In genomic region chr4:9994246-9994847, GRCh38 we compare ENCODE assay signal across 11 cellular contexts. TPM values are rescaled to one million over a fixed set of nuclear protein-coding genes. Genes with fewer than 3 reads are reported as not detected.
DNase-seq lines count a peak whose midpoint lies in the region; ATAC-seq and TF ChIP-seq lines count a peak whose summit lies in the region.
"Had no signal": no experiment of that assay in that cellular context is flagged by ENCODE, and none has a peak within 500 bp of the region (broad histone marks: within the 10 kb centered on the region; RNA-seq: fewer than 3 reads in every experiment).

No MANE protein-coding gene starts in this region.

- POLR2A ChIA-PET in SK-N-SH (lab: Yijun Ruan, JAX) = no interaction called here

- H3K4me3 Mint-ChIP-seq in activated naive CD8-positive, alpha-beta T cell treated with anti-CD3 and anti-CD28 coated beads for 36 hours = no peak overlapping the region
- H3K4me3 Mint-ChIP-seq: nephron had no signal

- TF ChIP-seq EP300 in SK-N-SH (IDR thresholded peaks at IDR 0.05; ENCODE audit: borderline replicate concordance in 1 of 2, low read depth in 1 of 2, low read length in 1 of 2) = no peak
- TF ChIP-seq EP300 in stomach (IDR thresholded peaks at IDR 0.05) = no peak

- no peaks in the 10 kb centered on the region for H3K27me3 Mint-ChIP-seq in activated naive CD8-positive, alpha-beta T cell treated with anti-CD3 and anti-CD28 coated beads for 36 hours

- peak overlapping the region; percentile 79 for H3K27ac Mint-ChIP-seq in activated naive CD8-positive, alpha-beta T cell treated with anti-CD3 and anti-CD28 coated beads for 36 hours
- H3K27ac Mint-ChIP-seq: nephron had no signal

- H3K27me3 ChIP-seq in SK-N-SH (ENCODE audit: insufficient read depth) (no peaks in the 10 kb centered on the region), stomach (no peaks in the 10 kb centered on the region), dorsolateral prefrontal cortex (no peaks in the 10 kb centered on the region)

- H3K4me1 Mint-ChIP-seq in activated naive CD8-positive, alpha-beta T cell treated with anti-CD3 and anti-CD28 coated beads for 36 hours = peaks cover 15% of the 10 kb centered on the region
- H3K4me1 Mint-ChIP-seq: nephron had no signal

- H3F3A ChIP-seq in SK-N-SH (replicated peaks; ENCODE audit: insufficient read depth) = no peaks in the 10 kb centered on the region

- no peak overlapping the region for H3K4me2 ChIP-seq in SK-N-SH

- no peak overlapping the region for H2AFZ ChIP-seq in SK-N-SH (ENCODE audit: low read depth)

- no peak for TF ChIP-seq CTCF in SK-N-SH (IDR thresholded peaks at IDR 0.05)
- no peak for TF ChIP-seq CTCF in stomach (IDR thresholded peaks at IDR 0.05)
- TF ChIP-seq CTCF in dorsolateral prefrontal cortex (IDR thresholded peaks at IDR 0.05 in 54 of 56, conservative IDR thresholded peaks at IDR 0.05 in 2 of 56; ENCODE audit: low read depth in 1 of 56, partially characterized antibody in 56 of 56) = no peak

- H3K36me3 ChIP-seq in SK-N-SH (replicated peaks in 1 of 2; ENCODE audit: control insufficient read depth in 1 of 2, insufficient read depth in 2 of 2, low read length in 1 of 2) = no peaks in the 10 kb centered on the region
- H3K36me3 ChIP-seq in stomach = peaks cover 0 to 7% (median 0%) of the 10 kb centered on the region in 4 donors

- H3K36me3 Mint-ChIP-seq in activated naive CD8-positive, alpha-beta T cell treated with anti-CD3 and anti-CD28 coated beads for 36 hours = peaks cover 6% of the 10 kb centered on the region

- H3K4me1 ChIP-seq in SK-N-SH (ENCODE audit: control insufficient read depth in 1 of 2, insufficient read depth in 2 of 2, low read depth in 1 of 2, low read length in 1 of 2) (peaks cover 0 to 4% of the 10 kb centered on the region in 2 experiments; a peak in 1 of 4 replicates), stomach (peaks cover 0 to 6% (median 0%) of the 10 kb centered on the region in 4 donors)

- ATAC-seq in GM18520 (IDR thresholded peaks at IDR 0.05; ENCODE audit: unreplicated experiment) (peak; percentile 67), GM19467 (IDR thresholded peaks at IDR 0.05; ENCODE audit: unreplicated experiment) (peak; percentile 57), HG03097 (IDR thresholded peaks at IDR 0.05; ENCODE audit: low FRiP score, unreplicated experiment) (peak; percentile 62)

- 24% methylated on average over 3 of the region's 3 CpGs for WGBS in SK-N-SH (ENCODE audit: low lambda C conversion rate)
- 86 to 94% (median 91%) methylated on average over 3 of the region's 3 CpGs for WGBS in stomach, 5 donors

- no peak overlapping the region for H3K4me3 ChIP-seq in SK-N-SH (ENCODE audit: low read depth in 2 of 2, low read length in 1 of 2)
- no peak overlapping the region for H3K4me3 ChIP-seq in stomach
- H3K4me3 ChIP-seq in dorsolateral prefrontal cortex = no peak overlapping the region

- H3K79me2 ChIP-seq in SK-N-SH (ENCODE audit: insufficient read depth) = no peaks in the 10 kb centered on the region

- H3K9me2 ChIP-seq in SK-N-SH = no peaks in the 10 kb centered on the region

- no peak for TF ChIP-seq POLR2A in stomach (IDR thresholded peaks at IDR 0.05)

- no peaks in the 10 kb centered on the region for H4K20me1 ChIP-seq in SK-N-SH (ENCODE audit: insufficient read depth)

- no peak overlapping the region for H3K27ac ChIP-seq in SK-N-SH (ENCODE audit: low read depth in 2 of 2, low read length in 1 of 2)
- H3K27ac ChIP-seq in stomach = no peak overlapping the region
- no peak overlapping the region for H3K27ac ChIP-seq in dorsolateral prefrontal cortex

- H3K9me3 ChIP-seq in SK-N-SH = no peaks in the 10 kb centered on the region
- no peaks in the 10 kb centered on the region for H3K9me3 ChIP-seq in stomach

- intact Hi-C loops in stomach (cut with DNase I; ENCODE audit: low total_unique reads) = loop anchor here (2.0 kb wide), 1 partner anchor 32 kb away; no protein-coding TSS in a partner anchor
- intact Hi-C loops in dorsolateral prefrontal cortex (cut with DNase I) = no loop called here

- no peak for DNase-seq in activated naive CD8-positive, alpha-beta T cell treated with anti-CD3 and anti-CD28 coated beads for 36 hours
- DNase-seq in SK-N-SH (no peak), stomach (no peak), dorsolateral prefrontal cortex (no peak), germinal center (ENCODE audit: low spot score) (no peak)
- DNase-seq: central memory CD4-positive, alpha-beta T cell; NCI-H510A had no signal

- H3K9ac ChIP-seq in SK-N-SH = no peak overlapping the region

- no peaks in the 10 kb centered on the region for H3K9me3 Mint-ChIP-seq in activated naive CD8-positive, alpha-beta T cell treated with anti-CD3 and anti-CD28 coated beads for 36 hours

- no peak for TF ChIP-seq RAD21 in SK-N-SH (IDR thresholded peaks at IDR 0.05; ENCODE audit: low read length)

- CTCF ChIA-PET in SK-N-SH (lab: Yijun Ruan, JAX) = interaction anchor here (1.0 to 1.2 kb wide), 2 partner anchors 14 to 21 kb away, joined by 3 read pairs; no protein-coding TSS in a partner anchor

TF ChIP-seq in SK-N-SH, 30 proteins besides CTCF, POLR2A, EP300 and RAD21:
- no peak for TF ChIP-seq FOXJ3 (CRISPR knock-in tag; IDR thresholded peaks at IDR 0.05)
- TF ChIP-seq POLR2AphosphoS5 (IDR thresholded peaks at IDR 0.05; ENCODE audit: low read depth, low read length) = no peak
- TF ChIP-seq SIN3A (IDR thresholded peaks at IDR 0.05; ENCODE audit: borderline replicate concordance, low read depth, low read length) = no peak
- TF ChIP-seq PBX3 (IDR thresholded peaks at IDR 0.05) = no peak
- TF ChIP-seq ZBTB33 (IDR thresholded peaks at IDR 0.05; ENCODE audit: borderline replicate concordance, low read depth) = no peak
- no peak for TF ChIP-seq FOSL2 (IDR thresholded peaks at IDR 0.05; ENCODE audit: borderline replicate concordance, low read depth)
- no peak for TF ChIP-seq RCOR1 (IDR thresholded peaks at IDR 0.05; ENCODE audit: low read length)

RNA-seq across cellular contexts. Expression of gene SLC2A9, which starts 26.9 kb away (rescaled TPM):
- 1 to 10 TPM; 1.1 to 1.2 TPM for total RNA-seq in activated naive CD8-positive, alpha-beta T cell treated with anti-CD3 and anti-CD28 coated beads for 36 hours
- not detected in 2 replicates for polyA plus RNA-seq in SK-N-SH (2012; rRNA removed)
- not detected in 2 replicates for polyA plus RNA-seq in SK-N-SH (2012; cell fraction: cytosol; rRNA removed)
- polyA plus RNA-seq in SK-N-SH (2012; cell fraction: nucleus; rRNA removed) = 0.02 and 0.04 TPM in 2 replicates
- total RNA-seq in stomach = 10 to 100 TPM in 1 of 5 donors, 1 to 10 TPM in 4; 2.2 to 35.3 (median 4.5) TPM
- 1 to 10 TPM in 2 of 3 donors, under 1 TPM in 1; 0.61 to 3.0 (median 1.6) TPM for polyA plus RNA-seq in stomach
- 10 to 100 TPM in 2 of 120 experiments, 1 to 10 TPM in 118; 1.4 to 11.1 (median 3.6) TPM for total RNA-seq in dorsolateral prefrontal cortex
